17 cellular contexts compared by ENCODE assay signal in the genomic region with DNA sequence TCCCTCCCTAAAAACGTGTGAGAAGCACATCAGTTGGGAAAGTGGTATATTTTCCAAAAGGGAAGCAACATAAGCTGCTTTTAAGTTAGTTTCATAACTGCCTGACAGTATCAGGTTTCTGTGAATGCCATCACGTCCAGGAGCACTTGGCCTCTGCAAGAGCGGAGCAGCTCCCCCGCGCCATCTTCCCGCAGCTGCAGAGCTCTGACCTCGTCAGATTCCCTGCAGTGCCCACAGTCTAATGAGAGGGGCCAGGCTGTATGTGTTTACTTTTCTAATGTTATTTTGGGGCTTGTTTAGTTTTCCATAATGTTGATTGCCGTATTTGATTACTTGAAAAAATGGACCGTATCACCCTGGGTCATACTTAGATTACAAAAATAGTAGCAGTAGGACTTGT.
"Had no signal": no experiment of that assay in that cellular context is flagged by ENCODE, and none has a peak within 500 bp of the region (broad histone marks: within the 10 kb centered on the region; RNA-seq: fewer than 3 reads in every experiment).

No MANE protein-coding gene starts in this region.

- H3K27me3 Mint-ChIP-seq: naive thymus-derived CD8-positive, alpha-beta T cell; stimulated activated naive CD8-positive, alpha-beta T cell treated with anti-CD3 and anti-CD28 coated beads, Interleukin-15, amount 100 ng/mL, for 72 hours; T-helper 17 cell had no signal

- H3K4me3 Mint-ChIP-seq: immature natural killer cell; naive thymus-derived CD8-positive, alpha-beta T cell; stimulated activated naive CD8-positive, alpha-beta T cell treated with anti-CD3 and anti-CD28 coated beads, Interleukin-15, amount 100 ng/mL, for 72 hours; T-helper 17 cell had no signal

- ATAC-seq: activated CD4-positive, CD25-positive, alpha-beta regulatory T cell treated with anti-CD3 and anti-CD28 coated beads, Interleukin-2, amount 50 U/mL, for 24 hours; activated naive CD4-positive, alpha-beta T cell treated with anti-CD3 and anti-CD28 coated beads, Interleukin-2, amount 50 U/mL, for 72 hours; naive thymus-derived CD8-positive, alpha-beta T cell; stimulated activated naive CD8-positive, alpha-beta T cell treated with anti-CD3 and anti-CD28 coated beads, Interleukin-15, amount 100 ng/mL, for 72 hours; T-helper 17 cell had no signal

- DNase-seq: activated CD4-positive, alpha-beta T cell treated with anti-CD3 and anti-CD28 coated beads, Interleukin-2, amount 50 U/mL, for 4 hours; activated T-cell treated with anti-CD3 and anti-CD28 coated beads, Interleukin-2, amount 50 U/mL, for 1 hour; amygdala; brain microvascular endothelial cell; cerebellar nuclear complex; dermis blood vessel endothelial cell; glutamatergic neuron; immature natural killer cell; left cardiac atrium; naive thymus-derived CD8-positive, alpha-beta T cell; occipital lobe; stimulated activated CD4-positive, alpha-beta T cell treated with anti-CD3 and anti-CD28 coated beads, Interleukin-4, amount 100 ng/mL, for 4 hours; stimulated activated naive CD8-positive, alpha-beta T cell treated with anti-CD3 and anti-CD28 coated beads, Interleukin-15, amount 100 ng/mL, for 72 hours; T-helper 17 cell; uterus had no signal

- H3K4me1 Mint-ChIP-seq: stimulated activated naive CD8-positive, alpha-beta T cell treated with anti-CD3 and anti-CD28 coated beads, Interleukin-15, amount 100 ng/mL, for 72 hours had no signal

- H3K9me3 Mint-ChIP-seq: activated naive CD4-positive, alpha-beta T cell treated with anti-CD3 and anti-CD28 coated beads, Interleukin-2, amount 50 U/mL, for 72 hours; immature natural killer cell had no signal

- H3K27ac Mint-ChIP-seq: activated naive CD4-positive, alpha-beta T cell treated with anti-CD3 and anti-CD28 coated beads, Interleukin-2, amount 50 U/mL, for 72 hours; immature natural killer cell; naive thymus-derived CD8-positive, alpha-beta T cell; stimulated activated naive CD8-positive, alpha-beta T cell treated with anti-CD3 and anti-CD28 coated beads, Interleukin-15, amount 100 ng/mL, for 72 hours; T-helper 17 cell had no signal
